8 cellular contexts compared by ENCODE assay signal in genomic region chr17:6443692-6444572, GRCh38. TPM values are rescaled to one million over a fixed set of nuclear protein-coding genes. Genes with fewer than 3 reads are reported as not detected.
DNase-seq lines count a peak whose midpoint lies in the region; ATAC-seq and TF ChIP-seq lines count a peak whose summit lies in the region.

PIMREG (plus strand) TSS chr17:6444455; CDS start chr17:6445111, 656 bp downstream.

- no peaks in the 10 kb centered on the region for H3K36me3 Mint-ChIP-seq in immature natural killer cell

- H3K4me1 ChIP-seq in mammary epithelial cell (ENCODE audit: insufficient read depth, low read length), result peaks cover 17% of the 10 kb centered on the region
- peaks cover 23% of the 10 kb centered on the region for H3K4me1 ChIP-seq in smooth muscle cell (ENCODE audit: low read depth)

- peak within 1 kb of the TSS; percentile 98 for H3K27ac ChIP-seq in WERI-Rb-1
- H3K27ac ChIP-seq in mammary epithelial cell (ENCODE audit: insufficient read depth, low read depth, low read length), result peak within 1 kb of the TSS; percentile 62
- H3K27ac ChIP-seq in smooth muscle cell (ENCODE audit: low read depth), result peak within 1 kb of the TSS; percentile 74

- H2AFZ ChIP-seq in mammary epithelial cell (ENCODE audit: low read depth, low read length) (peak within 1 kb of the TSS; percentile 97), smooth muscle cell (ENCODE audit: low read depth) (peak within 1 kb of the TSS; percentile 95)

- H3K4me2 ChIP-seq in mammary epithelial cell (ENCODE audit: insufficient read depth, low read depth, low read length) (peak within 1 kb of the TSS; percentile 100), smooth muscle cell (peak within 1 kb of the TSS; percentile 99)

- H3K4me1 Mint-ChIP-seq in immature natural killer cell, result peaks cover 13 to 17% of the 10 kb centered on the region in 2 donors

- H3K79me2 ChIP-seq in mammary epithelial cell (ENCODE audit: insufficient read depth, low read length) (no peaks in the 10 kb centered on the region), smooth muscle cell (ENCODE audit: low read depth) (no peaks in the 10 kb centered on the region)

- dilution Hi-C loops in mammary epithelial cell (cut with HindIII; ENCODE audit: low sequenced_read_pairs), result loop anchor here (10.0 kb wide), 1 partner anchor 69 kb away; no protein-coding TSS in a partner anchor

- H3K36me3 ChIP-seq in WERI-Rb-1 (peaks cover 37% of the 10 kb centered on the region), mammary epithelial cell (ENCODE audit: insufficient read depth, low read length) (no peaks in the 10 kb centered on the region), smooth muscle cell (ENCODE audit: low read depth) (no peaks in the 10 kb centered on the region)

- peaks cover 2 to 11% (median 3%) of the 10 kb centered on the region in 3 donors for H3K27me3 Mint-ChIP-seq in immature natural killer cell (ENCODE audit: low read depth in 3 of 3)

- H3K9me3 Mint-ChIP-seq in immature natural killer cell, result no peaks in the 10 kb centered on the region

- peak within 1 kb of the TSS; percentile 9 to 86 (median 80) for H3K27ac Mint-ChIP-seq in immature natural killer cell

- CTCF ChIA-PET in mammary epithelial cell (lab: Charles Lee; ENCODE audit: low non-redundant PET), result interaction anchor here (0.7 kb wide), 1 partner anchor 9 kb away, joined by 3 read pairs; no protein-coding TSS in a partner anchor

- peak; percentile 61 for ATAC-seq in HG03039 (IDR thresholded peaks at IDR 0.05; ENCODE audit: unreplicated experiment)

- intact Hi-C loops in mammary epithelial cell (cut with micrococcal nuclease), result no loop called here

- peak within 1 kb of the TSS; percentile 62 for H3K4me3 ChIP-seq in WERI-Rb-1 (ENCODE audit: low read depth, low read length)
- H3K4me3 ChIP-seq in mammary epithelial cell (replicated peaks in 1 of 3; ENCODE audit: insufficient read depth in 1 of 3, low read depth in 2 of 3, low read length in 3 of 3), result peak within 1 kb of the TSS; percentile 67 to 75 (median 74)
- peak within 1 kb of the TSS; percentile 64 for H3K4me3 ChIP-seq in smooth muscle cell

- peak within 1 kb of the TSS; percentile 47 for H3K9ac ChIP-seq in mammary epithelial cell (ENCODE audit: insufficient read depth, low read length)
- peak within 1 kb of the TSS; percentile 29 for H3K9ac ChIP-seq in smooth muscle cell (ENCODE audit: low read depth)

- H3K27me3 ChIP-seq in WERI-Rb-1 (ENCODE audit: insufficient read depth, low read depth, severe bottlenecking), result no peaks in the 10 kb centered on the region
- H3K27me3 ChIP-seq in mammary epithelial cell (ENCODE audit: insufficient read depth, low read length), result no peaks in the 10 kb centered on the region
- no peaks in the 10 kb centered on the region for H3K27me3 ChIP-seq in smooth muscle cell (ENCODE audit: low read depth)

- H3K4me3 Mint-ChIP-seq in immature natural killer cell, result peak within 1 kb of the TSS; percentile 89 to 95 (median 92)

- no peaks in the 10 kb centered on the region for H3K9me3 ChIP-seq in WERI-Rb-1 (ENCODE audit: severe bottlenecking)
- H3K9me3 ChIP-seq in mammary epithelial cell (replicated peaks; ENCODE audit: insufficient read depth, low read length), result no peaks in the 10 kb centered on the region
- H3K9me3 ChIP-seq in smooth muscle cell (replicated peaks; ENCODE audit: low read depth), result no peaks in the 10 kb centered on the region

- BruUV-seq in mammary epithelial cell (replicated peaks; lab: Mats Ljungman, UMichigan), result no TSS peak

- peaks cover 9% of the 10 kb centered on the region for H3F3A ChIP-seq in smooth muscle cell (ENCODE audit: low read depth)

- 0% methylated on average over 3 of the region's 62 CpGs for WGBS in mammary epithelial cell (ENCODE audit: low coverage, missing lambda C conversion rate)
- under 1% methylated on average over 41 of the region's 62 CpGs for WGBS in smooth muscle cell (ENCODE audit: low lambda C conversion rate)

- no peaks in the 10 kb centered on the region for H4K20me1 ChIP-seq in mammary epithelial cell (ENCODE audit: insufficient read depth, low read length)
- no peaks in the 10 kb centered on the region for H4K20me1 ChIP-seq in smooth muscle cell (ENCODE audit: low read depth)

- in situ Hi-C loops in mammary epithelial cell (cut with MboI; ENCODE audit: low sequenced_read_pairs in 2 of 2), result no loop called here

- peak; percentile 42 for DNase-seq in NK-92 (lab: John Stamatoyannopoulos, UW; ENCODE audit: unreplicated experiment)
- DNase-seq in NK-92 treated with Interleukin-12 subunit alpha and Interleukin-12 subunit beta, amount 100 ng/mL, for 24 hours (lab: John Stamatoyannopoulos, UW), result no peak
- DNase-seq in NCI-H2107 treated with DMSO at 0.1 percent for 48 hours (lab: John Stamatoyannopoulos, UW; ENCODE audit: unreplicated experiment), result peak; percentile 77
- DNase-seq in WERI-Rb-1, result peak; percentile 99
- peak; percentile 92 for DNase-seq in mammary epithelial cell
- DNase-seq in immature natural killer cell, result peak; percentile 82 to 85 (median 84)
- DNase-seq in smooth muscle cell (lab: John Stamatoyannopoulos, UW; ENCODE audit: unreplicated experiment), result peak; percentile 95

- TF ChIP-seq CTCF in WERI-Rb-1 (IDR thresholded peaks at IDR 0.05; ENCODE audit: low read depth, low read length) (no peak), mammary epithelial cell (conservative IDR thresholded peaks at IDR 0.05 in 1 of 2, IDR thresholded peaks at IDR 0.05 in 1 of 2; ENCODE audit: extremely low read depth in 1 of 2, insufficient read depth in 1 of 2, low read depth in 1 of 2, low read length in 2 of 2) (no peak), smooth muscle cell (IDR thresholded peaks at IDR 0.05; ENCODE audit: borderline replicate concordance, insufficient read depth, poor library complexity, severe bottlenecking) (no peak)

RNA-seq across cellular contexts. Expression of gene PIMREG, which starts in this region (rescaled TPM):
- 10 to 100 TPM in 1 of 2 donors, under 1 TPM in 1; 0.83 to 18.4 TPM for total RNA-seq in mammary epithelial cell
- polyA plus RNA-seq in mammary epithelial cell, result 18.2 TPM
- polyA minus RNA-seq in mammary epithelial cell, result 7.8 TPM
- 1 to 10 TPM; 1.4 to 1.6 (median 1.5) TPM for polyA plus RNA-seq in immature natural killer cell
- total RNA-seq in smooth muscle cell, result 2.2 and 3.5 TPM in 2 replicates
- 10.3 and 11.7 TPM in 2 replicates for polyA plus RNA-seq in smooth muscle cell
